8 cellular contexts compared by ENCODE assay signal in the genomic region with DNA sequence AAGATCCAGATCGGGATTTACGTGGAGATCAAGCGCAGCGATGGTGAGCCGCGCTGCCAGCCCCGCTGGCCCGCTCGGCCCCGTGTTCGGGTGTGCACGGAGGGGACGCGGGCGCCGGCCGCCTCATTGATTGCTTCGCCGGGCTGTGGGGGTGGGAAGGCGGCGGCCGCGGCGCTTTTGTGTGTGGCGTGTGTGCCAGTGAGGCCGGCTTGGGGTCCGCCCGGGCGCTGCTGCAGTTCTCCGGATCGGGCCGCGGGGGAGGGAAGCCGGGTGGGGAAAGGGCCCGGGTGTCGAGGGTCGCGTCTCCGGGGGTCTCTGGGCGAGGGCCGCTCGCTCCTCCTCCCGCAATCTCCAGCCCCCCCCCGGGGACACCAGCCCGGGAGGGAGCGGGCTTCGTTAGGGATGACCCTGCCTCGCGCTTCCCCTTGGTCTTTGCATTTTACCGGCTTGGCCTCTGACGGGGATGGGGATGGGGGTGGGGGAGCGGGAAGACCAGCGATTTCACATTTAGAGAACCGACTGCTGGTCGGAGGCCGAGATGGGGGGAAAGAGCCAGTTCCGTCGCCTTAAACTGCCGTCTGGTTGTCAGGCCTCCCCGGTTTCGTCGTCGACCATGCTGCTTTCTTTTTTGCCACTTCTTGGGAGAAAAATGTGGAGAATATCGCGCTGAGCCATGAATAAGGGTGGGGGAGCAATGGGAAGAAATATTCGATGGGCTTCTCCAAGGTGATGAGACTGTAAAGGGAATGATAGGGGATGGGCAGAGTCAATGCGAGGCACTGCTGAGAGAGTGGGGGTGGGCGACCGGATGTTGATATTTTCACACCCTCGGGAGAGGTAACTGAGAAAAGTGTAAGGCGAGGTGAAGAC.
DNase-seq lines count a peak whose midpoint lies in the region; TF ChIP-seq lines count a peak whose summit lies in the region.

No MANE protein-coding gene starts in this region.

- peak overlapping the region; percentile 98 for H3K4me3 Mint-ChIP-seq in T-helper 1 cell treated with Interleukin-12 subunit alpha and Interleukin-12 subunit beta and Interleukin-4 antibody, amounts not matched to agents 30 μg/mL and 1 μg/mL, for 36 hours

- H3K4me1 Mint-ChIP-seq in T-helper 1 cell treated with Interleukin-12 subunit alpha and Interleukin-12 subunit beta and Interleukin-4 antibody, amounts not matched to agents 30 μg/mL and 1 μg/mL, for 36 hours (ENCODE audit: low read depth) = peaks cover 59% of the 10 kb centered on the region

- TF ChIP-seq CTCF in GM20000 (IDR thresholded peaks at IDR 0.05; ENCODE audit: extremely low read depth, missing control alignments) = no peak
- TF ChIP-seq CTCF in astrocyte of the cerebellum (IDR thresholded peaks at IDR 0.05; ENCODE audit: low read depth, low read length, missing control alignments) = no peak

- H3K27ac ChIP-seq in iPS DF 6.9 (ENCODE audit: low read length) = no peak overlapping the region

- H3K9me3 Mint-ChIP-seq in T-helper 1 cell treated with Interleukin-12 subunit alpha and Interleukin-12 subunit beta and Interleukin-4 antibody, amounts not matched to agents 30 μg/mL and 1 μg/mL, for 36 hours = no peaks in the 10 kb centered on the region

- H3K9me3 ChIP-seq in iPS DF 6.9 (ENCODE audit: control insufficient read depth, insufficient read depth, low read length) = no peaks in the 10 kb centered on the region

- WGBS in iPS DF 6.9 (ENCODE audit: insufficient coverage, insufficient read length) = no CpG with 5 or more reads among the region's 71 CpGs

- H3K36me3 ChIP-seq in iPS DF 6.9 (ENCODE audit: control insufficient read depth, insufficient read depth, low read length) = no peaks in the 10 kb centered on the region

- H3K4me3 ChIP-seq in astrocyte of the cerebellum (ENCODE audit: low read depth, low read length) (peak overlapping the region; percentile 93), iPS DF 6.9 (ENCODE audit: low read length) (peak overlapping the region; percentile 79), skeletal muscle cell (ENCODE audit: low read depth, low read length) (peak overlapping the region; percentile 91)

- peaks cover 34% of the 10 kb centered on the region for H3K36me3 Mint-ChIP-seq in T-helper 1 cell treated with Interleukin-12 subunit alpha and Interleukin-12 subunit beta and Interleukin-4 antibody, amounts not matched to agents 30 μg/mL and 1 μg/mL, for 36 hours (ENCODE audit: low read depth)

- peak; percentile 28 for DNase-seq in COR-L47 (lab: John Stamatoyannopoulos, UW)
- peak; percentile 58 for DNase-seq in GM20000 (ENCODE audit: low spot score)
- peak; percentile 25 for DNase-seq in HPDE6-E6E7 (ENCODE audit: extremely low spot score)
- DNase-seq in astrocyte of the cerebellum (ENCODE audit: low read depth) = no peak
- no peak for DNase-seq in iPS DF 6.9 (ENCODE audit: low read depth, low spot score)
- no peak for DNase-seq in skeletal muscle cell (ENCODE audit: low read depth)
- DNase-seq in DMS79 (lab: John Stamatoyannopoulos, UW) = no peak

- in situ Hi-C loops in astrocyte of the cerebellum (cut with HindIII; ENCODE audit: low sequenced_read_pairs) = no loop called here

- H3K4me1 ChIP-seq in iPS DF 6.9 (ENCODE audit: control insufficient read depth, insufficient read depth, low read length) = peaks cover 2% of the 10 kb centered on the region; the same call in 1 of the 2 replicates

- peak overlapping the region; percentile 97 for H3K27ac Mint-ChIP-seq in T-helper 1 cell treated with Interleukin-12 subunit alpha and Interleukin-12 subunit beta and Interleukin-4 antibody, amounts not matched to agents 30 μg/mL and 1 μg/mL, for 36 hours

- H3K27me3 Mint-ChIP-seq in T-helper 1 cell treated with Interleukin-12 subunit alpha and Interleukin-12 subunit beta and Interleukin-4 antibody, amounts not matched to agents 30 μg/mL and 1 μg/mL, for 36 hours (ENCODE audit: low read depth) = no peaks in the 10 kb centered on the region

- no peaks in the 10 kb centered on the region; the same call in 1 of the 2 replicates for H3K27me3 ChIP-seq in iPS DF 6.9 (ENCODE audit: control insufficient read depth, insufficient read depth, low read length)

Comparison
In these comparisons a context has a peak if more than half of its experiments do, and no peak if none do; other contexts are left out.
1. DNase-seq: peak in COR-L47 (single experiment), GM20000 (single experiment) and HPDE6-E6E7 (single experiment); none in astrocyte of the cerebellum (single experiment), iPS DF 6.9 (single experiment), skeletal muscle cell (single experiment) and DMS79 (single experiment).
2. Peak in every context shown above with its lines, with median percentiles within 50 percentile points of each other: H3K4me3 ChIP-seq.